ENCODE assay signal across 15 cellular contexts in the genomic region with DNA sequence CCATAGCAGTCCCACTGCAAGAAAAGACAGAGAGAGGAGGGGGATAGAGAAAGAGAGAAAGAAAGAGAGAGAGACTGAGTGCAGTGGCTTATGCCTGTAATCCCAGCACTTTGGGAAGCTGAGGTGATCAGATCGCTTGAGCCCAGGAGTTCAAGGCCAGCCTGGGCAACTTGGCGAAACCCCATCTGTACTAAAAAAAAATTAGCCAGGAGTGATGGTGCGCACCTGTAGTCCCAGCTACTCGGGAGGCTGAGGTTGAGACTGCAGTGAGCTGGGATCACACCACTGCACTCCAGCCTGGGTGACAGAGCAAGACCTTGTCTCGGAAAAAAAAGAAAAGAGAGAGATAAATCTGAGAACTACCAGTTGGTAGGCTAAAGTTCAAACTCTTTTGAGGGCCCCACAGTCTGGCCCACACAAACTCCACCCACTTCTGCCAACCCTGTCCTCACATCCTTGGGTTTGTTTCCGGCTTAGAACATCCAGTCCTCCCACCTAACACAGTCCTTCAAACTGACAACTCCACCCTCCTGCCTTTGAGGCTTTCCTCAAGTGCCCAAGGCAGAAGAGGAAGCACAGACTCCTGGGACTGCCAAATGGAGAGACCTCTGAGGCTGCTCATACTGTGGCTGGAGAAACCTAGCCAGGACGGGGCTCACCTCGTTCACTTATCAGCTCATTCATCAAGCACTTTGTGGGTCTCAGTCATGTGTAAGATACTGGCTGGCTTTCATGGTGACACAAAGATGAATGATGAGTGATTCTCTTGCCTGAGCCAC. TPM values are rescaled to one million over a fixed set of nuclear protein-coding genes. Genes with fewer than 3 reads are reported as not detected.
DNase-seq lines count a peak whose midpoint lies in the region; ATAC-seq and TF ChIP-seq lines count a peak whose summit lies in the region.
"Had no signal": no experiment of that assay in that cellular context is flagged by ENCODE, and none has a peak within 500 bp of the region (broad histone marks: within the 10 kb centered on the region; RNA-seq: fewer than 3 reads in every experiment).

No MANE protein-coding gene starts in this region.

- no peaks in the 10 kb centered on the region for H3K9me3 ChIP-seq in psoas muscle
- H3K9me3 ChIP-seq: A549, neutrophil, SJSA1 had no signal

- no peaks in the 10 kb centered on the region for H3K79me1 ChIP-seq in mesendoderm (ENCODE audit: low read length)

- POLR2A ChIA-PET in activated CD4-positive, alpha-beta T cell treated with anti-CD3 and anti-CD28 coated beads for 36 hours (lab: Charles Lee), result interaction anchor here (0.7 to 1.2 kb wide), 3 partner anchors 9 to 121 kb away, joined by 3 to 4 read pairs (median 3); no protein-coding TSS in a partner anchor
- POLR2A ChIA-PET in activated naive CD8-positive, alpha-beta T cell treated with anti-CD3 and anti-CD28 coated beads, Interleukin-2, amount 10 ng/mL, durations not matched to agents 7 days and 5 days (lab: Charles Lee), result no interaction called here
- POLR2A ChIA-PET in MCF 10A (lab: Yijun Ruan, JAX), result interaction anchor here (1.2 kb wide), 1 partner anchor 177 kb away, joined by 3 read pairs; a partner anchor contains a TSS

- H3K79me2 ChIP-seq in mesendoderm (ENCODE audit: control insufficient read depth, insufficient read depth, low read length), result no peaks in the 10 kb centered on the region

- H3K4me2 ChIP-seq in mesendoderm (ENCODE audit: low read length), result no peak overlapping the region
- H3K4me2 ChIP-seq: A549 had no signal

- H3K23ac ChIP-seq in mesendoderm (ENCODE audit: low read length), result no peak overlapping the region

- H3K4ac ChIP-seq in mesendoderm (ENCODE audit: low read depth, low read length), result no peak overlapping the region

- intact Hi-C loops in activated CD4-positive, alpha-beta T cell treated with anti-CD3 and anti-CD28 coated beads for 36 hours (cut with DNase I, micrococcal nuclease), result no loop called here
- intact Hi-C loops in psoas muscle (cut with DNase I) (no loop called here), MCF 10A (cut with micrococcal nuclease) (no loop called here)

- peak; percentile 69 for ATAC-seq in activated CD4-positive, alpha-beta T cell treated with anti-CD3 and anti-CD28 coated beads for 36 hours
- peak; percentile 71 for ATAC-seq in activated naive CD8-positive, alpha-beta T cell treated with anti-CD3 and anti-CD28 coated beads, Interleukin-2, amount 10 ng/mL, durations not matched to agents 7 days and 5 days (ENCODE audit: low read depth)
- ATAC-seq in psoas muscle, result no peak
- ATAC-seq: A549 had no signal

- H3K18ac ChIP-seq in mesendoderm (ENCODE audit: low read length), result no peak overlapping the region

- H3K27me3 Mint-ChIP-seq in activated CD4-positive, alpha-beta T cell treated with anti-CD3 and anti-CD28 coated beads for 36 hours, result no peaks in the 10 kb centered on the region
- H3K27me3 Mint-ChIP-seq in activated naive CD8-positive, alpha-beta T cell treated with anti-CD3 and anti-CD28 coated beads, Interleukin-2, amount 10 ng/mL, durations not matched to agents 7 days and 5 days, result no peaks in the 10 kb centered on the region
- H3K27me3 Mint-ChIP-seq in osteocyte (ENCODE audit: unreplicated experiment), result no peaks in the 10 kb centered on the region
- no peaks in the 10 kb centered on the region for H3K27me3 Mint-ChIP-seq in MCF 10A (ENCODE audit: insufficient read depth, unreplicated experiment)

- no peak overlapping the region for H4K5ac ChIP-seq in mesendoderm (ENCODE audit: low read length)

- H3K9me3 Mint-ChIP-seq in activated CD4-positive, alpha-beta T cell treated with anti-CD3 and anti-CD28 coated beads for 36 hours (ENCODE audit: low read depth), result no peaks in the 10 kb centered on the region
- H3K9me3 Mint-ChIP-seq in activated naive CD8-positive, alpha-beta T cell treated with anti-CD3 and anti-CD28 coated beads, Interleukin-2, amount 10 ng/mL, durations not matched to agents 7 days and 5 days, result no peaks in the 10 kb centered on the region
- H3K9me3 Mint-ChIP-seq in osteocyte (ENCODE audit: unreplicated experiment) (no peaks in the 10 kb centered on the region), MCF 10A (ENCODE audit: unreplicated experiment) (no peaks in the 10 kb centered on the region)

- H3K27ac Mint-ChIP-seq in activated CD4-positive, alpha-beta T cell treated with anti-CD3 and anti-CD28 coated beads for 36 hours, result peak overlapping the region; percentile 20
- H3K27ac Mint-ChIP-seq in activated naive CD8-positive, alpha-beta T cell treated with anti-CD3 and anti-CD28 coated beads, Interleukin-2, amount 10 ng/mL, durations not matched to agents 7 days and 5 days, result peak overlapping the region; percentile 57
- no peak overlapping the region for H3K27ac Mint-ChIP-seq in osteocyte (ENCODE audit: unreplicated experiment)
- no peak overlapping the region for H3K27ac Mint-ChIP-seq in MCF 10A (ENCODE audit: low read depth, unreplicated experiment)

- no peaks in the 10 kb centered on the region for H3K27me3 ChIP-seq in mesendoderm (ENCODE audit: insufficient read depth, low read length, poor library complexity)
- H3K27me3 ChIP-seq in psoas muscle (ENCODE audit: insufficient read depth in 3 of 3, low read length in 2 of 3), result no peaks in the 10 kb centered on the region
- H3K27me3 ChIP-seq: dorsolateral prefrontal cortex, neutrophil, SJSA1 had no signal

- H2BK15ac ChIP-seq in mesendoderm (replicated peaks; ENCODE audit: low read depth), result no peak overlapping the region

- H3K36me3 Mint-ChIP-seq in activated CD4-positive, alpha-beta T cell treated with anti-CD3 and anti-CD28 coated beads for 36 hours (ENCODE audit: low read depth), result peaks cover 5% of the 10 kb centered on the region
- H3K36me3 Mint-ChIP-seq in activated naive CD8-positive, alpha-beta T cell treated with anti-CD3 and anti-CD28 coated beads, Interleukin-2, amount 10 ng/mL, durations not matched to agents 7 days and 5 days, result peaks cover 7% of the 10 kb centered on the region
- peaks cover 5% of the 10 kb centered on the region for H3K36me3 Mint-ChIP-seq in osteocyte (ENCODE audit: unreplicated experiment)
- peaks cover 9% of the 10 kb centered on the region for H3K36me3 Mint-ChIP-seq in MCF 10A (ENCODE audit: insufficient read depth, unreplicated experiment)

- TF ChIP-seq CTCF in osteocyte (IDR thresholded peaks at IDR 0.05), result no peak
- TF ChIP-seq CTCF in psoas muscle (IDR thresholded peaks at IDR 0.05), result no peak
- TF ChIP-seq CTCF in MCF 10A (IDR thresholded peaks at IDR 0.05; ENCODE audit: unreplicated experiment), result no peak

- no peak overlapping the region for H3K4me3 ChIP-seq in mesendoderm (ENCODE audit: low read length)
- H3K4me3 ChIP-seq in psoas muscle, result no peak overlapping the region
- H3K4me3 ChIP-seq: A549, dorsolateral prefrontal cortex, SJSA1, skin epidermis had no signal

- H3K36me3 ChIP-seq in mesendoderm (ENCODE audit: control insufficient read depth, insufficient read depth, low read length), result no peaks in the 10 kb centered on the region
- H3K36me3 ChIP-seq in psoas muscle (ENCODE audit: insufficient read depth in 1 of 2, low read depth in 1 of 2), result no peaks in the 10 kb centered on the region
- H3K36me3 ChIP-seq: WERI-Rb-1 had no signal

- no peak for DNase-seq in activated CD4-positive, alpha-beta T cell treated with anti-CD3 and anti-CD28 coated beads for 36 hours
- no peak for DNase-seq in activated CD4-positive, alpha-beta T cell treated with anti-CD3 and anti-CD28 coated beads for 4 hours
- peak; percentile 92 to 94 for DNase-seq in Kasumi-1 (lab: John Stamatoyannopoulos, UW)
- no peak for DNase-seq in activated naive CD8-positive, alpha-beta T cell treated with anti-CD3 and anti-CD28 coated beads, Interleukin-2, amount 10 ng/mL, durations not matched to agents 7 days and 5 days
- DNase-seq in osteocyte (ENCODE audit: extremely low spot score, unreplicated experiment), result peak; percentile 54
- no peak for DNase-seq in mesendoderm
- no peak for DNase-seq in psoas muscle
- DNase-seq in MCF 10A (ENCODE audit: unreplicated experiment), result no peak
- DNase-seq: dorsolateral prefrontal cortex, mammary epithelial cell, WERI-Rb-1 had no signal

- peaks cover 2% of the 10 kb centered on the region for H3K4me1 ChIP-seq in mesendoderm (ENCODE audit: control insufficient read depth, low read depth, low read length)
- no peaks in the 10 kb centered on the region for H3K4me1 ChIP-seq in psoas muscle
- H3K4me1 ChIP-seq: A549, SJSA1 had no signal

- H2AK5ac ChIP-seq in mesendoderm (ENCODE audit: low read length), result no peak overlapping the region

- WGBS in mesendoderm (ENCODE audit: extremely low coverage, insufficient coverage, low lambda C conversion rate), result no CpG with 5 or more reads among the region's 8 CpGs
- 77 to 82% (median 78%) methylated on average over 8 of the region's 8 CpGs for WGBS in psoas muscle, 3 donors

- H2BK5ac ChIP-seq in mesendoderm (ENCODE audit: low read length), result no peak overlapping the region

- H3K56ac ChIP-seq in mesendoderm (ENCODE audit: low read length), result no peak overlapping the region

- H3K9ac ChIP-seq in mesendoderm (ENCODE audit: low read length), result no peak overlapping the region

- peaks cover 12% of the 10 kb centered on the region for H3K4me1 Mint-ChIP-seq in activated CD4-positive, alpha-beta T cell treated with anti-CD3 and anti-CD28 coated beads for 36 hours
- peaks cover 14% of the 10 kb centered on the region for H3K4me1 Mint-ChIP-seq in activated naive CD8-positive, alpha-beta T cell treated with anti-CD3 and anti-CD28 coated beads, Interleukin-2, amount 10 ng/mL, durations not matched to agents 7 days and 5 days
- no peaks in the 10 kb centered on the region for H3K4me1 Mint-ChIP-seq in osteocyte (ENCODE audit: unreplicated experiment)
- H3K4me1 Mint-ChIP-seq in MCF 10A (ENCODE audit: insufficient read depth, unreplicated experiment), result no peaks in the 10 kb centered on the region

- no TSS peak for BruUV-seq in MCF 10A (replicated peaks; lab: Mats Ljungman, UMichigan)

- no peak overlapping the region for H2BK120ac ChIP-seq in mesendoderm (ENCODE audit: low read depth, low read length)

- CTCF ChIA-PET in activated CD4-positive, alpha-beta T cell treated with anti-CD3 and anti-CD28 coated beads for 36 hours (lab: Charles Lee), result interaction anchor here (0.7 to 1.1 kb wide), 2 partner anchors 15 to 30 kb away, joined by 3 to 5 read pairs; no protein-coding TSS in a partner anchor
- CTCF ChIA-PET in MCF 10A (lab: Yijun Ruan, JAX), result interaction anchor here (0.8 to 1.0 kb wide), 4 partner anchors 8 to 182 kb away, joined by 3 to 4 read pairs (median 4); no protein-coding TSS in a partner anchor

- no peak overlapping the region for H3K27ac ChIP-seq in mesendoderm (ENCODE audit: low read depth, low read length)
- no peak overlapping the region for H3K27ac ChIP-seq in psoas muscle
- H3K27ac ChIP-seq: A549, dorsolateral prefrontal cortex, neutrophil, SJSA1, skin epidermis, WERI-Rb-1 had no signal

- no peak overlapping the region for H4K8ac ChIP-seq in mesendoderm (ENCODE audit: low read depth, low read length)

- H3K4me3 Mint-ChIP-seq in activated CD4-positive, alpha-beta T cell treated with anti-CD3 and anti-CD28 coated beads for 36 hours, result no peak overlapping the region
- peak overlapping the region; percentile 19 for H3K4me3 Mint-ChIP-seq in activated naive CD8-positive, alpha-beta T cell treated with anti-CD3 and anti-CD28 coated beads, Interleukin-2, amount 10 ng/mL, durations not matched to agents 7 days and 5 days
- H3K4me3 Mint-ChIP-seq in osteocyte (ENCODE audit: unreplicated experiment) (no peak overlapping the region), MCF 10A (ENCODE audit: unreplicated experiment) (no peak overlapping the region)

RNA-seq across cellular contexts. Expression of a gene that starts 20.1 kb away (rescaled TPM):
- under 1 TPM; 0.53 to 0.58 TPM for total RNA-seq in activated CD4-positive, alpha-beta T cell treated with anti-CD3 and anti-CD28 coated beads for 36 hours
- 1 to 10 TPM; 1.2 to 1.8 TPM for total RNA-seq in activated naive CD8-positive, alpha-beta T cell treated with anti-CD3 and anti-CD28 coated beads, Interleukin-2, amount 10 ng/mL, durations not matched to agents 7 days and 5 days
- total RNA-seq in osteocyte (0.35 and 0.57 TPM in 2 replicates), psoas muscle (not detected), MCF 10A (2022) (0.30 and 0.47 TPM in 2 replicates)
- 0.20 TPM for polyA plus RNA-seq in mesendoderm (2013, experiment 1 of 2)
- polyA plus RNA-seq in mesendoderm (2013, experiment 2 of 2), result 0.14 TPM
- polyA plus RNA-seq in psoas muscle, result under 1 TPM; 0.04 to 0.12 (median 0.06) TPM
- total RNA-seq: SJSA1 had no signal

RNA-seq across cellular contexts. Expression of a gene that starts 35.6 kb away (rescaled TPM):
- total RNA-seq in activated CD4-positive, alpha-beta T cell treated with anti-CD3 and anti-CD28 coated beads for 36 hours, result 10 to 100 TPM; 21.1 to 23.4 TPM
- total RNA-seq in activated naive CD8-positive, alpha-beta T cell treated with anti-CD3 and anti-CD28 coated beads, Interleukin-2, amount 10 ng/mL, durations not matched to agents 7 days and 5 days, result 10 to 100 TPM; 21.5 to 23.2 TPM
- total RNA-seq in osteocyte (38.3 and 38.7 TPM in 2 replicates), psoas muscle (10 to 100 TPM; 12.5 to 21.2 (median 13.7) TPM), MCF 10A (2022) (31.4 and 31.5 TPM in 2 replicates)
- 27.8 TPM for polyA plus RNA-seq in mesendoderm (2013, experiment 1 of 2)
- polyA plus RNA-seq in mesendoderm (2013, experiment 2 of 2), result 28.0 TPM
- polyA plus RNA-seq in psoas muscle, result 10 to 100 TPM in 2 of 3 donors, 1 to 10 TPM in 1; 6.8 to 23.1 (median 13.9) TPM

RNA-seq across cellular contexts. Expression of a gene that starts 36.0 kb away (rescaled TPM):
- total RNA-seq in activated CD4-positive, alpha-beta T cell treated with anti-CD3 and anti-CD28 coated beads for 36 hours, result 10 to 100 TPM; 26.5 to 28.1 TPM
- 10 to 100 TPM; 49.8 to 51.8 TPM for total RNA-seq in activated naive CD8-positive, alpha-beta T cell treated with anti-CD3 and anti-CD28 coated beads, Interleukin-2, amount 10 ng/mL, durations not matched to agents 7 days and 5 days
- total RNA-seq in osteocyte (43.6 and 44.9 TPM in 2 replicates), psoas muscle (10 to 100 TPM; 32.0 to 46.9 (median 40.7) TPM), MCF 10A (2022) (50.7 and 56.8 TPM in 2 replicates)
- 15.1 TPM for polyA plus RNA-seq in mesendoderm (2013, experiment 1 of 2)
- 16.4 TPM for polyA plus RNA-seq in mesendoderm (2013, experiment 2 of 2)
- polyA plus RNA-seq in psoas muscle, result 10 to 100 TPM; 18.0 to 41.7 (median 24.2) TPM

RNA-seq across cellular contexts. Expression of a gene that starts 48.1 kb away (rescaled TPM):
- total RNA-seq in activated CD4-positive, alpha-beta T cell treated with anti-CD3 and anti-CD28 coated beads for 36 hours, result 100 to 1,000 TPM in 1 of 2 experiments, 10 to 100 TPM in 1; 97.1 to 125 TPM
- total RNA-seq in activated naive CD8-positive, alpha-beta T cell treated with anti-CD3 and anti-CD28 coated beads, Interleukin-2, amount 10 ng/mL, durations not matched to agents 7 days and 5 days, result 10 to 100 TPM; 55.1 to 58.0 TPM
- total RNA-seq in osteocyte (62.8 and 70.7 TPM in 2 replicates), psoas muscle (10 to 100 TPM; 38.6 to 95.1 (median 67.5) TPM), MCF 10A (2022) (82.6 and 93.9 TPM in 2 replicates)
- 210 TPM for polyA plus RNA-seq in mesendoderm (2013, experiment 1 of 2)
- 208 TPM for polyA plus RNA-seq in mesendoderm (2013, experiment 2 of 2)
- polyA plus RNA-seq in psoas muscle, result 100 to 1,000 TPM in 1 of 3 donors, 10 to 100 TPM in 2; 54.1 to 117 (median 94.5) TPM

Comparison
In these comparisons a context has a peak if more than half of its experiments do, and no peak if none do; other contexts are left out.
1. ATAC-seq: peak in activated CD4-positive, alpha-beta T cell treated with anti-CD3 and anti-CD28 coated beads for 36 hours (single experiment) and activated naive CD8-positive, alpha-beta T cell treated with anti-CD3 and anti-CD28 coated beads, Interleukin-2, amount 10 ng/mL, durations not matched to agents 7 days and 5 days (single experiment); none in psoas muscle (0 of 4).
2. DNase-seq: peak in Kasumi-1 (2 of 2) and osteocyte (single experiment); none in activated CD4-positive, alpha-beta T cell treated with anti-CD3 and anti-CD28 coated beads for 36 hours (single experiment), activated CD4-positive, alpha-beta T cell treated with anti-CD3 and anti-CD28 coated beads for 4 hours (0 of 2), activated naive CD8-positive, alpha-beta T cell treated with anti-CD3 and anti-CD28 coated beads, Interleukin-2, amount 10 ng/mL, durations not matched to agents 7 days and 5 days (single experiment), mesendoderm (single experiment), psoas muscle (0 of 2) and MCF 10A (single experiment).
3. H3K27ac Mint-ChIP-seq: peak in activated CD4-positive, alpha-beta T cell treated with anti-CD3 and anti-CD28 coated beads for 36 hours (single experiment) and activated naive CD8-positive, alpha-beta T cell treated with anti-CD3 and anti-CD28 coated beads, Interleukin-2, amount 10 ng/mL, durations not matched to agents 7 days and 5 days (single experiment); none in osteocyte (single experiment) and MCF 10A (single experiment).